In genomic region chr19:58544591-58545285, GRCh38 we compare ENCODE assay signal across 8 cellular contexts. TPM values are rescaled to one million over a fixed set of nuclear protein-coding genes. Genes with fewer than 3 reads are reported as not detected.
DNase-seq lines count a peak whose midpoint lies in the region; ATAC-seq and TF ChIP-seq lines count a peak whose summit lies in the region.

No MANE protein-coding gene starts in this region.

- peaks cover 10% of the 10 kb centered on the region for H3K27me3 Mint-ChIP-seq in central memory CD8-positive, alpha-beta T cell

- intact Hi-C loops in lower lobe of right lung (cut with DNase I) (no loop called here), stomach (cut with DNase I; ENCODE audit: low total_unique reads) (no loop called here)

- H3K9me3 ChIP-seq in Peyer's patch, result no peaks in the 10 kb centered on the region
- H3K9me3 ChIP-seq in lower lobe of right lung, result no peaks in the 10 kb centered on the region
- H3K9me3 ChIP-seq in stomach, result no peaks in the 10 kb centered on the region

- peak overlapping the region; percentile 91 to 98 (median 94) for H3K27ac ChIP-seq in Peyer's patch
- H3K27ac ChIP-seq in lower lobe of right lung, result peak overlapping the region; percentile 99
- H3K27ac ChIP-seq in stomach, result peak overlapping the region; percentile 93 to 99 (median 96)

- peak; percentile 19 for ATAC-seq in GM18508 (IDR thresholded peaks at IDR 0.05; ENCODE audit: insufficient read depth, unreplicated experiment)
- peak; percentile 53 for ATAC-seq in HG02678 (IDR thresholded peaks at IDR 0.05; ENCODE audit: unreplicated experiment)
- peak; percentile 38 for ATAC-seq in central memory CD8-positive, alpha-beta T cell (replicated peaks; ENCODE audit: extremely low read depth, poor library complexity, severe bottlenecking)
- peak; percentile 44 to 45 for ATAC-seq in lower lobe of right lung

- 1 to 2% (median 1%) methylated on average over 22 to 91 of the region's 92 CpGs for WGBS in stomach, 5 donors

- peak overlapping the region; percentile 97 for H3K27ac Mint-ChIP-seq in central memory CD8-positive, alpha-beta T cell (ENCODE audit: low read depth)

- no peaks in the 10 kb centered on the region for H3K9me3 Mint-ChIP-seq in central memory CD8-positive, alpha-beta T cell

- TF ChIP-seq POLR2A in Peyer's patch (IDR thresholded peaks at IDR 0.05), result no peak
- no peak for TF ChIP-seq POLR2A in stomach (IDR thresholded peaks at IDR 0.05)

- peak overlapping the region; percentile 88 for H3K4me3 Mint-ChIP-seq in central memory CD8-positive, alpha-beta T cell

- DNase-seq in Peyer's patch, result no peak
- DNase-seq in central memory CD8-positive, alpha-beta T cell (ENCODE audit: low spot score in 2 of 2), result peak in 1 of 2 donors; percentile 33
- peak; percentile 63 for DNase-seq in lower lobe of right lung
- DNase-seq in stomach, result no peak
- no peak for DNase-seq in occipital lobe (lab: John Stamatoyannopoulos, UW)
- no peak for DNase-seq in KG1 (lab: John Stamatoyannopoulos, UW)

- no peak for TF ChIP-seq EP300 in stomach (IDR thresholded peaks at IDR 0.05)

- H3K27me3 ChIP-seq in Peyer's patch, result no peaks in the 10 kb centered on the region
- no peaks in the 10 kb centered on the region for H3K27me3 ChIP-seq in lower lobe of right lung (ENCODE audit: low read depth)
- peaks cover 0 to 21% (median 0%) of the 10 kb centered on the region in 3 donors for H3K27me3 ChIP-seq in stomach

- peaks cover 0 to 28% (median 0%) of the 10 kb centered on the region in 3 donors for H3K36me3 ChIP-seq in Peyer's patch
- peaks cover 43% of the 10 kb centered on the region for H3K36me3 ChIP-seq in lower lobe of right lung
- H3K36me3 ChIP-seq in stomach, result peaks cover 32 to 42% (median 35%) of the 10 kb centered on the region in 4 donors

- H3K4me1 ChIP-seq in Peyer's patch, result peaks cover 0 to 21% (median 18%) of the 10 kb centered on the region in 4 donors
- peaks cover 26% of the 10 kb centered on the region for H3K4me1 ChIP-seq in lower lobe of right lung
- peaks cover 23 to 48% (median 43%) of the 10 kb centered on the region in 4 donors for H3K4me1 ChIP-seq in stomach

- TF ChIP-seq CTCF in Peyer's patch (IDR thresholded peaks at IDR 0.05) (peak in 1 of 6 experiments; percentile 9), lower lobe of right lung (IDR thresholded peaks at IDR 0.05) (no peak), stomach (IDR thresholded peaks at IDR 0.05) (no peak)

- peaks cover 32% of the 10 kb centered on the region for H3K4me1 Mint-ChIP-seq in central memory CD8-positive, alpha-beta T cell

- H3K36me3 Mint-ChIP-seq in central memory CD8-positive, alpha-beta T cell (ENCODE audit: insufficient read depth), result peaks cover 41% of the 10 kb centered on the region

- peak overlapping the region; percentile 89 to 99 (median 93) for H3K4me3 ChIP-seq in Peyer's patch
- peak overlapping the region; percentile 79 for H3K4me3 ChIP-seq in lower lobe of right lung
- peak overlapping the region; percentile 90 to 100 (median 96) for H3K4me3 ChIP-seq in stomach

RNA-seq across cellular contexts. Expression of gene TRIM28, which starts 0.9 kb away (rescaled TPM):
- total RNA-seq in Peyer's patch (100 to 1,000 TPM; 164 to 281 (median 196) TPM), lower lobe of right lung (233 TPM), stomach (100 to 1,000 TPM in 4 of 5 donors, 10 to 100 TPM in 1; 95.5 to 923 (median 243) TPM), occipital lobe (276 TPM)
- 100 to 1,000 TPM; 143 to 200 (median 171) TPM for polyA plus RNA-seq in stomach

RNA-seq across cellular contexts. Expression of gene CHMP2A, which starts 10.2 kb away (rescaled TPM):
- total RNA-seq in Peyer's patch (100 to 1,000 TPM in 2 of 4 donors, 10 to 100 TPM in 2; 79.2 to 115 (median 101) TPM), lower lobe of right lung (104 TPM), stomach (100 to 1,000 TPM in 2 of 5 donors, 10 to 100 TPM in 3; 55.8 to 260 (median 89.0) TPM), occipital lobe (47.7 TPM)
- polyA plus RNA-seq in stomach, result 100 to 1,000 TPM; 195 to 338 (median 235) TPM

RNA-seq across cellular contexts. Expression of gene UBE2M, which starts 13.7 kb away (rescaled TPM):
- 10 to 100 TPM; 10.2 to 37.1 (median 18.5) TPM for total RNA-seq in Peyer's patch
- total RNA-seq in lower lobe of right lung, result 50.4 TPM
- total RNA-seq in stomach, result 10 to 100 TPM in 3 of 5 donors, 1 to 10 TPM in 1, not detected in 1; 9.8 to 35.3 (median 27.1) TPM
- 10 to 100 TPM; 35.5 to 51.5 (median 41.9) TPM for polyA plus RNA-seq in stomach
- 45.5 TPM for total RNA-seq in occipital lobe

RNA-seq across cellular contexts. Expression of gene ZBTB45, which starts 25.1 kb away (rescaled TPM):
- total RNA-seq in Peyer's patch (10 to 100 TPM in 3 of 4 donors, 1 to 10 TPM in 1; 7.4 to 21.6 (median 14.3) TPM), lower lobe of right lung (14.1 TPM), stomach (10 to 100 TPM in 3 of 5 donors, 1 to 10 TPM in 1, not detected in 1; 2.4 to 49.0 (median 20.1) TPM), occipital lobe (5.0 TPM)
- polyA plus RNA-seq in stomach, result 1 to 10 TPM; 5.6 to 8.2 (median 6.6) TPM

RNA-seq across cellular contexts. Expression of gene MZF1, which starts 28.4 kb away (rescaled TPM):
- total RNA-seq in Peyer's patch (100 to 1,000 TPM in 1 of 4 donors, 10 to 100 TPM in 3; 60.9 to 123 (median 82.3) TPM), lower lobe of right lung (50.7 TPM), stomach (10 to 100 TPM; 14.0 to 84.9 (median 68.3) TPM), occipital lobe (13.1 TPM)
- polyA plus RNA-seq in stomach, result 10 to 100 TPM; 16.1 to 33.2 (median 16.5) TPM
